ENCODE assay signal across 21 cellular contexts in genomic region chr1:21654209-21654608, GRCh38.
"Had no signal": no experiment of that assay in that cellular context is flagged by ENCODE, and none has a peak within 500 bp of the region (broad histone marks: within the 10 kb centered on the region; RNA-seq: fewer than 3 reads in every experiment).

No MANE protein-coding gene starts in this region.

- H3K4me3 ChIP-seq: MG63 had no signal

- H3K9me3 ChIP-seq: MG63 had no signal

- H3K36me3 ChIP-seq: MG63 had no signal

- DNase-seq: activated CD4-positive, alpha-beta memory T cell treated with anti-CD3 and anti-CD28 coated beads for 36 hours; activated CD4-positive, alpha-beta T cell treated with anti-CD3 and anti-CD28 coated beads, Interleukin-2, amount 10 ng/mL, durations not matched to agents 7 days and 5 days; activated CD4-positive, CD25-positive, alpha-beta regulatory T cell; activated CD8-positive, alpha-beta memory T cell treated with anti-CD3 and anti-CD28 coated beads for 24 hours; activated effector memory CD4-positive, alpha-beta T cell treated with anti-CD3 and anti-CD28 coated beads, Interleukin-2, amount 50 U/mL, for 16 hours; activated naive CD4-positive, alpha-beta T cell treated with Interleukin-2 at 50 U/mL for 16 hours; activated naive CD8-positive, alpha-beta T cell treated with anti-CD3 and anti-CD28 coated beads, Interleukin-2, amount 50 U/mL, for 24 hours; activated T-cell treated with anti-CD3 and anti-CD28 coated beads, Interleukin-2, amount 50 U/mL, for 4 hours; amniotic stem cell; central memory CD4-positive, alpha-beta T cell; MG63; MV-4-11; NCI-H1092 treated with DMSO at 0.1 percent for 48 hours; NCI-H1436; NCI-H187; NCI-H2081; NCI-H510A treated with DMSO at 0.1 percent for 48 hours; NCI-H69; SIG-M5; T-cell had no signal

- ATAC-seq: activated naive CD4-positive, alpha-beta T cell treated with anti-CD3 and anti-CD28 coated beads, Interleukin-2, amount 50 U/mL, for 72 hours; activated naive CD8-positive, alpha-beta T cell treated with anti-CD3 and anti-CD28 coated beads, Interleukin-2, amount 50 U/mL, for 24 hours; activated T-cell treated with anti-CD3 and anti-CD28 coated beads, Interleukin-2, amount 50 U/mL, for 4 hours; T-cell had no signal

- H3K27me3 ChIP-seq: MG63 had no signal
